In the genomic region with DNA sequence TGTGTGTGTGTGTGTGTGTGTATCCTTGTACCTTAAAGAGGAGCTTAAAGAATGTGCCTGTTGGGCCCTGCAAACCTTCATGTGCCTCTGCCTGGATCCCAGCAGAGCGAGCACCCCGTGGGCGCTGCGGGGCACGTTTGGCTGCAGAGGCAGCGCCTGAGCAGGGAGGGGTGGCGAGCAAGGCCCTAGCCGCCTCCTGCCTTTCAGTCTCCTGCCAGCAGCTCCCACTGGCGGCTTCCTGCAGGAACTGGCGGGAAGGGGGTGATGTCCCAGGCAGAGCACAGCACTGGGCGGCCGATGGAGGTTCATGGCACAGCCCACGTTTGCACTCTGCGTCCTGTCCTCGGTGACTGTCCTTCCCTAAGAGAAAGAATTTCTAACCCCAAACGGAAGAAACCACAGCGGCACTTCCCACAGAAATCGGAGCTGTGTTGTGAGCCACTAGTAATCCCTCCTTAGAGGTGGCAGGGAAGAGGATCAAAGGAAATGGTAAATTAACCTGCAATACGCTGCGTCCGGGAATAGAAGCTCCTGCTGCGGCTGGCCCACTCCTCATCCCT, we compare ENCODE assay signal across 9 cellular contexts. TPM values are rescaled to one million over a fixed set of nuclear protein-coding genes. Genes with fewer than 3 reads are reported as not detected.
DNase-seq lines count a peak whose midpoint lies in the region; ATAC-seq and TF ChIP-seq lines count a peak whose summit lies in the region.
"Had no signal": no experiment of that assay in that cellular context is flagged by ENCODE, and none has a peak within 500 bp of the region (broad histone marks: within the 10 kb centered on the region; RNA-seq: fewer than 3 reads in every experiment).

No MANE protein-coding gene starts in this region.

- H3K36me3 ChIP-seq in effector memory CD4-positive, alpha-beta T cell (ENCODE audit: control insufficient read depth, insufficient read depth, low read length): no peaks in the 10 kb centered on the region

- ATAC-seq in left cardiac atrium: peak; percentile 22 to 33
- no peak for ATAC-seq in GM18870 (IDR thresholded peaks at IDR 0.05; ENCODE audit: unreplicated experiment)
- no peak for ATAC-seq in HG02885 (IDR thresholded peaks at IDR 0.05; ENCODE audit: poor library complexity, unreplicated experiment)
- ATAC-seq in HG03521 (IDR thresholded peaks at IDR 0.05; ENCODE audit: unreplicated experiment): no peak

- peak; percentile 50 for TF ChIP-seq CTCF in WI38 (IDR thresholded peaks at IDR 0.05; ENCODE audit: low read depth, low read length)

- H3K4me3 ChIP-seq in WI38 (ENCODE audit: low read depth, low read length): no peak overlapping the region
- H3K4me3 ChIP-seq in effector memory CD4-positive, alpha-beta T cell (ENCODE audit: insufficient read depth, low read depth, low read length, poor library complexity, severe bottlenecking): no peak overlapping the region

- H3K4me1 ChIP-seq in effector memory CD4-positive, alpha-beta T cell (ENCODE audit: control insufficient read depth, insufficient read depth, low read length, poor library complexity, severe bottlenecking): peaks cover 12% of the 10 kb centered on the region

- H3K27me3 ChIP-seq in effector memory CD4-positive, alpha-beta T cell (replicated peaks; ENCODE audit: control insufficient read depth, insufficient read depth, low read length, poor library complexity, severe bottlenecking): no peaks in the 10 kb centered on the region

- intact Hi-C loops in left cardiac atrium (cut with DNase I): loop anchor here in 1 of 2 donors (5.0 kb wide), 1 partner anchor 53 kb away; no protein-coding TSS in a partner anchor

- H3K27ac ChIP-seq in effector memory CD4-positive, alpha-beta T cell (ENCODE audit: insufficient read depth, low read length, poor library complexity, severe bottlenecking): no peak overlapping the region

- H3K9me3 ChIP-seq in effector memory CD4-positive, alpha-beta T cell (ENCODE audit: control insufficient read depth, low read length): no peaks in the 10 kb centered on the region

- DNase-seq in HT1080 (ENCODE audit: low read depth): peak; percentile 67
- peak; percentile 63 for DNase-seq in left cardiac atrium
- peak; percentile 76 for DNase-seq in retina
- no peak for DNase-seq in effector memory CD4-positive, alpha-beta T cell
- DNase-seq: T1000 had no signal

RNA-seq across cellular contexts. Expression of gene ZBTB42, which starts 19.8 kb away (rescaled TPM):
- 4.6 and 5.5 TPM in 2 replicates for total RNA-seq in HT1080 (2014; rRNA removed; shearing (Covaris generic))
- polyA plus RNA-seq in HT1080 (2015; cell fraction: cytosol; rRNA removed): 2.0 and 2.7 TPM in 2 replicates
- polyA plus RNA-seq in HT1080 (2015; cell fraction: nucleus; rRNA removed): 1.7 and 2.1 TPM in 2 replicates
- total RNA-seq in left cardiac atrium: 1 to 10 TPM; 5.2 to 8.1 TPM

RNA-seq across cellular contexts. Expression of gene AKT1, which starts 25.2 kb away (rescaled TPM):
- total RNA-seq in HT1080 (2014; rRNA removed; shearing (Covaris generic)): 147 and 173 TPM in 2 replicates
- polyA plus RNA-seq in HT1080 (2015; cell fraction: cytosol; rRNA removed): 120 and 132 TPM in 2 replicates
- 125 and 136 TPM in 2 replicates for polyA plus RNA-seq in HT1080 (2015; cell fraction: nucleus; rRNA removed)
- 100 to 1,000 TPM; 113 to 127 TPM for total RNA-seq in left cardiac atrium

RNA-seq across cellular contexts. Expression of gene CEP170B, which starts 44.3 kb away (rescaled TPM):
- total RNA-seq in HT1080 (2014; rRNA removed; shearing (Covaris generic)): 17.9 and 21.3 TPM in 2 replicates
- polyA plus RNA-seq in HT1080 (2015; cell fraction: cytosol; rRNA removed): 11.2 and 12.3 TPM in 2 replicates
- polyA plus RNA-seq in HT1080 (2015; cell fraction: nucleus; rRNA removed): 33.2 and 37.0 TPM in 2 replicates
- total RNA-seq in left cardiac atrium: 10 to 100 TPM; 12.4 to 17.2 TPM

Comparison
In these comparisons a context has a peak if more than half of its experiments do, and no peak if none do; other contexts are left out.
1. DNase-seq: peak in HT1080 (single experiment), left cardiac atrium (single experiment) and retina (single experiment); none in effector memory CD4-positive, alpha-beta T cell (0 of 3).
2. ATAC-seq: peak in left cardiac atrium (2 of 2); none in GM18870 (single experiment), HG02885 (single experiment) and HG03521 (single experiment).